In the genomic region with DNA sequence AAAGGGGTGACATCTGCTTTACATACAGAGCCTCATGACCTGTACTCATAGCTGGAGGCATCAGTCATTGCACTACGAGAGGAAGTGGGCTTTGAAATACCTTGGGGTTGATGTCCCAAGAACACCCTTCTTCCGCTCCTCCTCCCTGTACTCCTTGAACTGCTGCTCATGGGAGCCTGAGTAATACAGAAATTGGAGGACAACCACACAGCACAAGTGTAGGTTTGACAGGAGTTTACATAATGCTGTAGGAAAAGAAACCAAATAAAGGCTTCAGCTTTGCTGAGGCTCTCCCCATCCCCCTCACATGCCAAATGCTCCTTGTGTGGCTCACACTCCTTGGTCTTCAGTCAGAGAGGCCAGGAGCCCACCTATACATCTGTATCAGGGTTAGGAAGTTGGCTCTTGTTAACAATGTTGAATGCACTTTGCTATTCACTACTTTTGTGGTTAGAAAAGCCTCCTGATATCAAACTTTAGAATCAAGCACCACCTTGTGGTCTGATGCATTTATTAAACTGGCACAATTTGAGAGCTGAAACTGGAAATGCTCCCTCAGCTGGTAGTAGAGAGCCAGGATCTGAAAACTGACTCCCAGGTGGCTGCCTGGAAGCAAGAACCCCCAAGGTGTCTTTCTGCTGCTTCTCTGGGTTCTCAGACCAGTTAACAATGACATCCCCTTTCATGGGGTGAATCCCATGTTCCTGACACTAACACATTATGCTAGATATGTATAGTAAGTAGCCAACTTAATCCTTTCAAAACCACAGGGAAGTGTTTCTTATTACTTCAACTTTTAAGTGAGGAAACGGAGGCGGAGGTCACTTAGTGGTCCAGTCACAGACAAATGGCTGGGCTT, we compare ENCODE assay signal across 8 cellular contexts. TPM values are rescaled to one million over a fixed set of nuclear protein-coding genes. Genes with fewer than 3 reads are reported as not detected.
DNase-seq lines count a peak whose midpoint lies in the region; ATAC-seq, FAIRE-seq and TF ChIP-seq lines count a peak whose summit lies in the region.

No MANE protein-coding gene starts in this region.

- peak; percentile 88 for ATAC-seq in activated naive CD8-positive, alpha-beta T cell treated with anti-CD3 and anti-CD28 coated beads, Interleukin-2, amount 10 ng/mL, durations not matched to agents 7 days and 5 days (ENCODE audit: low read depth)

- no peaks in the 10 kb centered on the region for H3K27me3 Mint-ChIP-seq in activated naive CD8-positive, alpha-beta T cell treated with anti-CD3 and anti-CD28 coated beads, Interleukin-2, amount 10 ng/mL, durations not matched to agents 7 days and 5 days

- peak; percentile 25 for DNase-seq in activated naive CD4-positive, alpha-beta T cell treated with Interleukin-2 at 50 U/mL for 16 hours
- no peak for DNase-seq in activated naive CD4-positive, alpha-beta T cell (lab: John Stamatoyannopoulos, UW)
- DNase-seq in RCC 7860 (ENCODE audit: low spot score): peak; percentile 91
- DNase-seq in activated naive CD8-positive, alpha-beta T cell treated with anti-CD3 and anti-CD28 coated beads, Interleukin-2, amount 10 ng/mL, durations not matched to agents 7 days and 5 days: peak; percentile 29
- peak; percentile 55 to 81 for DNase-seq in cardiac muscle cell (ENCODE audit: low read depth in 1 of 2, low spot score in 1 of 2)
- DNase-seq in pulmonary artery endothelial cell (ENCODE audit: low read depth, low spot score): peak; percentile 53
- no peak for DNase-seq in cerebellar nuclear complex (lab: John Stamatoyannopoulos, UW)

- TF ChIP-seq CTCF in cardiac muscle cell (IDR thresholded peaks at IDR 0.05; ENCODE audit: low read depth, low read length): peak; percentile 79

- no peaks in the 10 kb centered on the region for H3K9me3 ChIP-seq in cardiac muscle cell (ENCODE audit: low read depth)

- no peak overlapping the region for H3K27ac ChIP-seq in cardiac muscle cell

- no peaks in the 10 kb centered on the region for H3K27me3 ChIP-seq in cardiac muscle cell

- TF ChIP-seq RAD21 in Ishikawa (IDR thresholded peaks at IDR 0.05; ENCODE audit: low read depth): peak; percentile 88

- peak; percentile 75 for FAIRE-seq in RCC 7860 (lab: Jason Lieb, UNC)

- no peaks in the 10 kb centered on the region for H3K36me3 ChIP-seq in cardiac muscle cell

- no peaks in the 10 kb centered on the region for H3K9me3 Mint-ChIP-seq in activated naive CD8-positive, alpha-beta T cell treated with anti-CD3 and anti-CD28 coated beads, Interleukin-2, amount 10 ng/mL, durations not matched to agents 7 days and 5 days

- peaks cover 30% of the 10 kb centered on the region for H3K4me1 Mint-ChIP-seq in activated naive CD8-positive, alpha-beta T cell treated with anti-CD3 and anti-CD28 coated beads, Interleukin-2, amount 10 ng/mL, durations not matched to agents 7 days and 5 days

- peak overlapping the region; percentile 23 for H3K4me3 Mint-ChIP-seq in activated naive CD8-positive, alpha-beta T cell treated with anti-CD3 and anti-CD28 coated beads, Interleukin-2, amount 10 ng/mL, durations not matched to agents 7 days and 5 days

- POLR2A ChIA-PET in activated naive CD8-positive, alpha-beta T cell treated with anti-CD3 and anti-CD28 coated beads, Interleukin-2, amount 10 ng/mL, durations not matched to agents 7 days and 5 days (lab: Charles Lee): interaction anchor here (0.5 kb wide), 1 partner anchor 528 kb away, joined by 3 read pairs; no protein-coding TSS in a partner anchor

- H3K36me3 Mint-ChIP-seq in activated naive CD8-positive, alpha-beta T cell treated with anti-CD3 and anti-CD28 coated beads, Interleukin-2, amount 10 ng/mL, durations not matched to agents 7 days and 5 days: no peaks in the 10 kb centered on the region

- TF ChIP-seq EP300 in Ishikawa (IDR thresholded peaks at IDR 0.05; ENCODE audit: borderline replicate concordance): no peak

- H3K27ac Mint-ChIP-seq in activated naive CD8-positive, alpha-beta T cell treated with anti-CD3 and anti-CD28 coated beads, Interleukin-2, amount 10 ng/mL, durations not matched to agents 7 days and 5 days: peak overlapping the region; percentile 78

- H3K4me3 ChIP-seq in cardiac muscle cell: no peak overlapping the region

- no peaks in the 10 kb centered on the region for H3K4me1 ChIP-seq in cardiac muscle cell (ENCODE audit: low read depth)

TF ChIP-seq in Ishikawa, 13 proteins besides CTCF, POLR2A, EP300 and RAD21:
- TF ChIP-seq CEBPB (IDR thresholded peaks at IDR 0.05) (no peak), NFIC (IDR thresholded peaks at IDR 0.05) (no peak), TCF12 (IDR thresholded peaks at IDR 0.05; ENCODE audit: low read depth) (no peak), ZBTB7A (IDR thresholded peaks at IDR 0.05; ENCODE audit: low read depth) (no peak), CREB1 (IDR thresholded peaks at IDR 0.05; ENCODE audit: low read depth) (no peak), TAF1 (IDR thresholded peaks at IDR 0.05; ENCODE audit: low read depth) (no peak), TEAD4 (IDR thresholded peaks at IDR 0.05) (no peak), YY1 (IDR thresholded peaks at IDR 0.05; ENCODE audit: low read depth) (no peak), FOXM1 (IDR thresholded peaks at IDR 0.05; ENCODE audit: borderline replicate concordance, low read depth) (no peak), EGR1 (IDR thresholded peaks at IDR 0.05) (no peak)
- TF ChIP-seq, protein P1, sequence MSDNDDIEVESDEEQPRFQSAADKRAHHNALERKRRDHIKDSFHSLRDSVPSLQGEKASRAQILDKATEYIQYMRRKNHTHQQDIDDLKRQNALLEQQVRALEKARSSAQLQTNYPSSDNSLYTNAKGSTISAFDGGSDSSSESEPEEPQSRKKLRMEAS (IDR thresholded peaks at IDR 0.05): no peak
- TF ChIP-seq, protein P2, sequence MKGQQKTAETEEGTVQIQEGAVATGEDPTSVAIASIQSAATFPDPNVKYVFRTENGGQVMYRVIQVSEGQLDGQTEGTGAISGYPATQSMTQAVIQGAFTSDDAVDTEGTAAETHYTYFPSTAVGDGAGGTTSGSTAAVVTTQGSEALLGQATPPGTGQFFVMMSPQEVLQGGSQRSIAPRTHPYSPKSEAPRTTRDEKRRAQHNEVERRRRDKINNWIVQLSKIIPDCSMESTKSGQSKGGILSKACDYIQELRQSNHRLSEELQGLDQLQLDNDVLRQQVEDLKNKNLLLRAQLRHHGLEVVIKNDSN (IDR thresholded peaks at IDR 0.05): no peak
- TF ChIP-seq, protein P3, sequence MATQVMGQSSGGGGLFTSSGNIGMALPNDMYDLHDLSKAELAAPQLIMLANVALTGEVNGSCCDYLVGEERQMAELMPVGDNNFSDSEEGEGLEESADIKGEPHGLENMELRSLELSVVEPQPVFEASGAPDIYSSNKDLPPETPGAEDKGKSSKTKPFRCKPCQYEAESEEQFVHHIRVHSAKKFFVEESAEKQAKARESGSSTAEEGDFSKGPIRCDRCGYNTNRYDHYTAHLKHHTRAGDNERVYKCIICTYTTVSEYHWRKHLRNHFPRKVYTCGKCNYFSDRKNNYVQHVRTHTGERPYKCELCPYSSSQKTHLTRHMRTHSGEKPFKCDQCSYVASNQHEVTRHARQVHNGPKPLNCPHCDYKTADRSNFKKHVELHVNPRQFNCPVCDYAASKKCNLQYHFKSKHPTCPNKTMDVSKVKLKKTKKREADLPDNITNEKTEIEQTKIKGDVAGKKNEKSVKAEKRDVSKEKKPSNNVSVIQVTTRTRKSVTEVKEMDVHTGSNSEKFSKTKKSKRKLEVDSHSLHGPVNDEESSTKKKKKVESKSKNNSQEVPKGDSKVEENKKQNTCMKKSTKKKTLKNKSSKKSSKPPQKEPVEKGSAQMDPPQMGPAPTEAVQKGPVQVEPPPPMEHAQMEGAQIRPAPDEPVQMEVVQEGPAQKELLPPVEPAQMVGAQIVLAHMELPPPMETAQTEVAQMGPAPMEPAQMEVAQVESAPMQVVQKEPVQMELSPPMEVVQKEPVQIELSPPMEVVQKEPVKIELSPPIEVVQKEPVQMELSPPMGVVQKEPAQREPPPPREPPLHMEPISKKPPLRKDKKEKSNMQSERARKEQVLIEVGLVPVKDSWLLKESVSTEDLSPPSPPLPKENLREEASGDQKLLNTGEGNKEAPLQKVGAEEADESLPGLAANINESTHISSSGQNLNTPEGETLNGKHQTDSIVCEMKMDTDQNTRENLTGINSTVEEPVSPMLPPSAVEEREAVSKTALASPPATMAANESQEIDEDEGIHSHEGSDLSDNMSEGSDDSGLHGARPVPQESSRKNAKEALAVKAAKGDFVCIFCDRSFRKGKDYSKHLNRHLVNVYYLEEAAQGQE (IDR thresholded peaks at IDR 0.05; ENCODE audit: low read depth): no peak

RNA-seq across cellular contexts. Expression of a gene that starts 56.2 kb away (rescaled TPM):
- under 1 TPM in 1 of 2 experiments, not detected in 1; 0.14 TPM for total RNA-seq in activated naive CD8-positive, alpha-beta T cell treated with anti-CD3 and anti-CD28 coated beads, Interleukin-2, amount 10 ng/mL, durations not matched to agents 7 days and 5 days
- total RNA-seq in cardiac muscle cell (0.32 and 0.86 TPM in 2 replicates), pulmonary artery endothelial cell (326 and 496 TPM in 2 replicates)
- 1.2 and 2.0 TPM in 2 replicates for polyA plus RNA-seq in cardiac muscle cell

Comparison
In these comparisons a context has a peak if more than half of its experiments do, and no peak if none do; other contexts are left out.
1. DNase-seq: peak in activated naive CD4-positive, alpha-beta T cell treated with Interleukin-2 at 50 U/mL for 16 hours (single experiment), RCC 7860 (single experiment), activated naive CD8-positive, alpha-beta T cell treated with anti-CD3 and anti-CD28 coated beads, Interleukin-2, amount 10 ng/mL, durations not matched to agents 7 days and 5 days (single experiment), cardiac muscle cell (2 of 2) and pulmonary artery endothelial cell (single experiment); none in activated naive CD4-positive, alpha-beta T cell (0 of 4) and cerebellar nuclear complex (0 of 2).
2. RNA of a gene that starts 56.2 kb away (total RNA-seq): 326 to 496 TPM in pulmonary artery endothelial cell; 0.32 to 0.86 TPM in cardiac muscle cell and 0.14 TPM in activated naive CD8-positive, alpha-beta T cell treated with anti-CD3 and anti-CD28 coated beads, Interleukin-2, amount 10 ng/mL, durations not matched to agents 7 days and 5 days; every median in the first group is over 100 times any median in the second.